In genomic region chr1:167522246-167522645, GRCh38 we compare ENCODE assay signal across 20 cellular contexts. TPM values are rescaled to one million over a fixed set of nuclear protein-coding genes. Genes with fewer than 3 reads are reported as not detected.
DNase-seq lines count a peak whose midpoint lies in the region; ATAC-seq and TF ChIP-seq lines count a peak whose summit lies in the region.
"Had no signal": no experiment of that assay in that cellular context is flagged by ENCODE, and none has a peak within 500 bp of the region (broad histone marks: within the 10 kb centered on the region; RNA-seq: fewer than 3 reads in every experiment).

No MANE protein-coding gene starts in this region.

- no peak for ATAC-seq in T-helper 17 cell
- ATAC-seq: GM12878, GM23338, Right ventricle myocardium inferior had no signal

- H3K27ac Mint-ChIP-seq in T-helper 17 cell: no peak overlapping the region
- H3K27ac Mint-ChIP-seq: CD4-positive, CD25-positive, alpha-beta regulatory T cell; GM23338 had no signal

- H3K9me3 ChIP-seq in T-helper 17 cell (ENCODE audit: control insufficient read depth, low read length, poor library complexity, severe bottlenecking): no peaks in the 10 kb centered on the region

- H3K36me3 Mint-ChIP-seq in T-helper 17 cell (ENCODE audit: low read depth): peaks cover 8% of the 10 kb centered on the region

- DNase-seq in LHCN-M2 (ENCODE audit: low read depth) (peak; percentile 10), astrocyte of the hippocampus (ENCODE audit: low read depth, low spot score) (peak; percentile 31), fibroblast of the aortic adventitia (ENCODE audit: low read depth) (peak; percentile 42), SW480 (ENCODE audit: low spot score) (no peak), T-helper 17 cell (no peak)
- DNase-seq in activated effector memory CD4-positive, alpha-beta T cell treated with anti-CD3 and anti-CD28 coated beads, Interleukin-2, amount 50 U/mL, for 16 hours: no peak
- no peak for DNase-seq in stimulated activated CD4-positive, alpha-beta T cell treated with anti-CD3 and anti-CD28 coated beads, Interleukin-4, amount 100 ng/mL, for 1 hour
- DNase-seq: CD4-positive, CD25-positive, alpha-beta regulatory T cell; HCEC 1CT; IMR-90; NCI-H1694 treated with DMSO at 0.1 percent for 48 hours; NCI-H2081 treated with DMSO at 0.1 percent for 48 hours; NCI-H2171 treated with DMSO at 0.1 percent for 48 hours; NCI-H446; NCI-H526 had no signal

- TF ChIP-seq CTCF in fibroblast of the aortic adventitia (IDR thresholded peaks at IDR 0.05; ENCODE audit: insufficient read depth, low read length): no peak

- peaks cover 6% of the 10 kb centered on the region for H3K27me3 Mint-ChIP-seq in T-helper 17 cell

- H3K4me1 Mint-ChIP-seq in T-helper 17 cell: peaks cover 17% of the 10 kb centered on the region

- no peak overlapping the region for H3K4me3 ChIP-seq in fibroblast of the aortic adventitia (ENCODE audit: low read depth, low read length)
- H3K4me3 ChIP-seq: GM12878, GM23338 had no signal

- H3K4me3 Mint-ChIP-seq in T-helper 17 cell: no peak overlapping the region
- H3K4me3 Mint-ChIP-seq: GM23338 had no signal

RNA-seq across cellular contexts. Expression of gene CD247, which starts 3.9 kb away (rescaled TPM):
- total RNA-seq in LHCN-M2 (2014; rRNA removed) (not detected in 2 replicates), fibroblast of the aortic adventitia (ENCODE audit: low replicate concordance) (0.16 and 0.18 TPM in 2 replicates), T-helper 17 cell (100 to 1,000 TPM; 265 to 295 TPM)
- not detected for polyA plus RNA-seq in LHCN-M2 (2012)
- total RNA-seq: IMR-90, MCF 10A had no signal
- polyA plus RNA-seq: BJ, IMR-90 had no signal

RNA-seq across cellular contexts. Expression of gene CREG1, which starts 31.3 kb away (rescaled TPM):
- total RNA-seq in LHCN-M2 (2014; rRNA removed) (51.4 and 61.9 TPM in 2 replicates), fibroblast of the aortic adventitia (ENCODE audit: low replicate concordance) (91.4 and 272 TPM in 2 replicates), T-helper 17 cell (10 to 100 TPM in 1 of 2 donors, 1 to 10 TPM in 1; 7.3 to 12.6 TPM)
- polyA plus RNA-seq in LHCN-M2 (2012): 18.9 TPM

Comparison
In these comparisons a context has a peak if more than half of its experiments do, and no peak if none do; other contexts are left out.
1. DNase-seq: peak in LHCN-M2 (single experiment), astrocyte of the hippocampus (single experiment) and fibroblast of the aortic adventitia (single experiment); none in activated effector memory CD4-positive, alpha-beta T cell treated with anti-CD3 and anti-CD28 coated beads, Interleukin-2, amount 50 U/mL, for 16 hours (single experiment), SW480 (single experiment), stimulated activated CD4-positive, alpha-beta T cell treated with anti-CD3 and anti-CD28 coated beads, Interleukin-4, amount 100 ng/mL, for 1 hour (single experiment) and T-helper 17 cell (0 of 3).
2. RNA of gene CD247, which starts 3.9 kb away (total RNA-seq): 265 to 295 TPM in T-helper 17 cell; 0.16 to 0.18 TPM in fibroblast of the aortic adventitia and not detected in LHCN-M2; every median in the first group is over 100 times any median in the second.